10 cellular contexts compared by ENCODE assay signal in the genomic region with DNA sequence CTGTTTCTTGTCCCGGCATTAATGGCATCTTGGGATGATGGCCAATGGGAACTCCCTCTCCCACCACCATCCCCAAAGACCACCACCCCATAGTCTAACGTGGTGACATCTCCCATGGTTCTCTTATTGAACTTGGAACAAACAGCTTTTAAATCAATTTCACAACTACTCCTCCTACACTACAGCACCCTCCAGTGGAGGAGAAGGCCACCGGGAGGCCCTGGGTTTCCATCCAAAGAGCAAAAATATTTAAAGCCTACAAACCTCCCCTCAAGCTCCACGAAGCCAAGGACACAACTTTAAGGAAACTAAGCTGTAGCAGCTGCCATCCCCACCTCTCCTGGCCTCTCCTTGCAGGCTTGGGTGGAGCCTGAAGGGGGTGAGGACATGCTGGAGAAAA.
DNase-seq lines count a peak whose midpoint lies in the region; ATAC-seq and TF ChIP-seq lines count a peak whose summit lies in the region.
"Had no signal": no experiment of that assay in that cellular context is flagged by ENCODE, and none has a peak within 500 bp of the region (broad histone marks: within the 10 kb centered on the region; RNA-seq: fewer than 3 reads in every experiment).

No MANE protein-coding gene starts in this region.

- no peaks in the 10 kb centered on the region for H3K9me3 ChIP-seq in mammary epithelial cell (replicated peaks; ENCODE audit: insufficient read depth, low read length)

- no peak overlapping the region for H3K4me2 ChIP-seq in mammary epithelial cell (ENCODE audit: insufficient read depth, low read depth, low read length)

- 66% methylated on average over 4 of the region's 4 CpGs for WGBS in mammary epithelial cell (ENCODE audit: low coverage, missing lambda C conversion rate)

- no peaks in the 10 kb centered on the region for H3K36me3 ChIP-seq in mammary epithelial cell (ENCODE audit: insufficient read depth, low read length)

- H3K4me3 ChIP-seq in LNCaP clone FGC (ENCODE audit: low read depth, low read length) (no peak overlapping the region), mammary epithelial cell (replicated peaks in 1 of 3; ENCODE audit: insufficient read depth in 1 of 3, low read depth in 2 of 3, low read length in 3 of 3) (no peak overlapping the region)

- peaks cover 4% of the 10 kb centered on the region for H3K27me3 Mint-ChIP-seq in neural crest cell (ENCODE audit: low read depth)

- no peak overlapping the region for H3K4me3 Mint-ChIP-seq in neural crest cell
- H3K4me3 Mint-ChIP-seq: activated T-cell treated with anti-CD3 and anti-CD28 coated beads, Interleukin-2, amount 50 U/mL, for 4 hours had no signal

- no peaks in the 10 kb centered on the region for H4K20me1 ChIP-seq in mammary epithelial cell (ENCODE audit: insufficient read depth, low read length)

- in situ Hi-C loops in mammary epithelial cell (cut with MboI; ENCODE audit: low sequenced_read_pairs in 2 of 2) = loop anchor here in 1 of 2 donors (25.0 kb wide), 1 partner anchor 234 kb away; no protein-coding TSS in a partner anchor

- no peaks in the 10 kb centered on the region for H3K9me3 Mint-ChIP-seq in neural crest cell
- H3K9me3 Mint-ChIP-seq: activated T-cell treated with anti-CD3 and anti-CD28 coated beads, Interleukin-2, amount 50 U/mL, for 4 hours had no signal

- no peaks in the 10 kb centered on the region for H3K27me3 ChIP-seq in mammary epithelial cell (ENCODE audit: insufficient read depth, low read length)

- ATAC-seq in GM21737 (IDR thresholded peaks at IDR 0.05; ENCODE audit: unreplicated experiment) (no peak), GM19455 (IDR thresholded peaks at IDR 0.05; ENCODE audit: unreplicated experiment) (no peak)
- ATAC-seq: activated T-cell treated with anti-CD3 and anti-CD28 coated beads, Interleukin-2, amount 50 U/mL, for 4 hours had no signal

- intact Hi-C loops in mammary epithelial cell (cut with micrococcal nuclease) = loop anchor here (1.0 kb wide), 1 partner anchor 497 kb away; no protein-coding TSS in a partner anchor

- CTCF ChIA-PET in mammary epithelial cell (lab: Charles Lee; ENCODE audit: low non-redundant PET) = interaction anchor here (0.6 kb wide), 1 partner anchor 499 kb away, joined by 3 read pairs; no protein-coding TSS in a partner anchor

- no peak overlapping the region for H3K27ac Mint-ChIP-seq in neural crest cell (ENCODE audit: unreplicated experiment)

- H2AFZ ChIP-seq in mammary epithelial cell (ENCODE audit: low read depth, low read length) = no peak overlapping the region

- TF ChIP-seq CTCF in LNCaP clone FGC (IDR thresholded peaks at IDR 0.05; ENCODE audit: control insufficient read depth, extremely low read depth, insufficient read depth) (peak; percentile 25; the same call in 1 of the 2 replicates), mammary epithelial cell (conservative IDR thresholded peaks at IDR 0.05 in 1 of 2, IDR thresholded peaks at IDR 0.05 in 1 of 2; ENCODE audit: extremely low read depth in 1 of 2, insufficient read depth in 1 of 2, low read depth in 1 of 2, low read length in 2 of 2) (peak; percentile 12 to 43), neural crest cell (conservative IDR thresholded peaks at IDR 0.05) (peak; percentile 31)

- no peaks in the 10 kb centered on the region for H3K4me1 Mint-ChIP-seq in neural crest cell

- no peaks in the 10 kb centered on the region for H3K4me1 ChIP-seq in mammary epithelial cell (ENCODE audit: insufficient read depth, low read length)

- DNase-seq in GM03348 (ENCODE audit: low spot score) (peak; percentile 70), LNCaP clone FGC (ENCODE audit: low read depth) (no peak), mammary epithelial cell (no peak), neural crest cell (ENCODE audit: low read depth, low spot score) (no peak), NOMO-1 treated with dmso at 0.1 percent for 144 hours (lab: John Stamatoyannopoulos, UW; ENCODE audit: unreplicated experiment) (no peak), A172 (ENCODE audit: low spot score) (no peak)
- DNase-seq: activated T-cell treated with anti-CD3 and anti-CD28 coated beads, Interleukin-2, amount 50 U/mL, for 4 hours; NCI-H1930 had no signal

- dilution Hi-C loops in mammary epithelial cell (cut with HindIII; ENCODE audit: low sequenced_read_pairs) = loop anchor here (25.0 kb wide), 1 partner anchor 509 kb away; a partner anchor contains a TSS

- H3K79me2 ChIP-seq in mammary epithelial cell (ENCODE audit: insufficient read depth, low read length) = no peaks in the 10 kb centered on the region

- BruUV-seq in mammary epithelial cell (replicated peaks; lab: Mats Ljungman, UMichigan) = no TSS peak

- H3K9ac ChIP-seq in mammary epithelial cell (ENCODE audit: insufficient read depth, low read length) = no peak overlapping the region

- no peak overlapping the region for H3K27ac ChIP-seq in mammary epithelial cell (ENCODE audit: insufficient read depth, low read depth, low read length)

- H3K36me3 Mint-ChIP-seq in neural crest cell (ENCODE audit: low read depth) = no peaks in the 10 kb centered on the region
